17 cellular contexts compared by ENCODE assay signal in the genomic region with DNA sequence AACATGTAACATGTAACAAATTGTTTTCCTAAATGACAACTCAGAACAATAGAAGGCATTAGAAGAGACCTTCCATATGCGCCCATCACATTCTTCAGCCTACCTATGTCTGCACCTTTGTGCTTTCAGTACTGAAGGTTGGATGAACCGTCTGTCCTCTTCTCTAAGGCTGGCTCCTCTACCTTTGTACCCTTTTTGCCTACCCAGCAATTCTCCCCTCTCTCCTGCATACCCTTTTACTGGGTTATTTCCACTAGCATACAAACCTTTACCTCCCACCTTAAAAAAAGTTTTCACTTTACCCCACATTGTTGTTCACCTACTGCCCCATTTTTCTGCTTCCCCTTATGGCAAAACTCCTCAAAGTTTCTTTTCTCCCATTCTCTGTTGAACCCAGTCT.
"Had no signal": no experiment of that assay in that cellular context is flagged by ENCODE, and none has a peak within 500 bp of the region (broad histone marks: within the 10 kb centered on the region; RNA-seq: fewer than 3 reads in every experiment).

No MANE protein-coding gene starts in this region.

- H3K27ac ChIP-seq: adrenal gland, dorsolateral prefrontal cortex, left lung, right atrium auricular region, skin epidermis, thoracic aorta had no signal

- H3K27ac Mint-ChIP-seq: activated CD4-positive, alpha-beta memory T cell treated with anti-CD3 and anti-CD28 coated beads for 36 hours had no signal

- H3K4me3 ChIP-seq: adrenal gland, dorsolateral prefrontal cortex, left lung, right atrium auricular region, skin epidermis, thoracic aorta had no signal

- ATAC-seq: activated CD4-positive, CD25-positive, alpha-beta regulatory T cell treated with anti-CD3 and anti-CD28 coated beads, Interleukin-2, amount 50 U/mL, for 24 hours; esophagus mucosa; left lung had no signal

- H3K9me3 Mint-ChIP-seq: activated CD4-positive, alpha-beta memory T cell treated with anti-CD3 and anti-CD28 coated beads for 36 hours; naive B cell had no signal

- H3K9me3 ChIP-seq: adrenal gland, left lung, right atrium auricular region, thoracic aorta had no signal

- H3K27me3 Mint-ChIP-seq: activated CD4-positive, alpha-beta memory T cell treated with anti-CD3 and anti-CD28 coated beads for 36 hours; naive B cell had no signal

- H3K4me3 Mint-ChIP-seq: activated CD4-positive, alpha-beta memory T cell treated with anti-CD3 and anti-CD28 coated beads for 36 hours had no signal

- H3K27me3 ChIP-seq: adrenal gland, dorsolateral prefrontal cortex, left lung, right atrium auricular region had no signal

- DNase-seq: activated CD4-positive, alpha-beta memory T cell treated with anti-CD3 and anti-CD28 coated beads for 36 hours; activated naive CD4-positive, alpha-beta T cell treated with Interleukin-2 at 50 U/mL for 16 hours; adrenal gland; dorsolateral prefrontal cortex; hippocampal formation; left lung; mammary epithelial cell; naive B cell; occipital lobe; stimulated activated CD4-positive, alpha-beta T cell treated with anti-CD3 and anti-CD28 coated beads, Interleukin-4, amount 100 ng/mL, for 4 hours; stimulated activated CD8-positive, alpha-beta memory T cell treated with anti-CD3 and anti-CD28 coated beads, Interleukin-4, amount 100 ng/mL, for 48 hours; T1000 had no signal
